8 cellular contexts compared by ENCODE assay signal in genomic region chr13:52235900-52236595, GRCh38.
A peak's percentile ranks its signal among the peaks of the same experiment; 100 is the strongest.
DNase-seq lines count a peak whose midpoint lies in the region; ATAC-seq and TF ChIP-seq lines count a peak whose summit lies in the region.
"Not testable (repeated sequence)": the region's sequence is repeated elsewhere in the genome, so short reads cannot be mapped to it uniquely, and the experiment has no call there.

No MANE protein-coding gene starts in this region.

- TF ChIP-seq CTCF in GM20000 (IDR thresholded peaks at IDR 0.05; ENCODE audit: extremely low read depth, missing control alignments) (peak; percentile 33), coronary artery (IDR thresholded peaks at IDR 0.05) (peak; percentile 47), left lung (IDR thresholded peaks at IDR 0.05) (peak; percentile 49 to 64)

- intact Hi-C loops in left lung (cut with DNase I) = not testable (repeated sequence)

- H3K27ac ChIP-seq in coronary artery, left lung: not testable (repeated sequence)

- not testable (repeated sequence) for H3K4me1 ChIP-seq in left lung

- H3K9me3 ChIP-seq in left lung = not testable (repeated sequence)

- DNase-seq in Caki2 (ENCODE audit: low read depth) (peak; percentile 21), NCI-H524 treated with DMSO at 0.1 percent for 48 hours (lab: John Stamatoyannopoulos, UW) (peak; percentile 10), left lung (peak in 1 of 2 donors; percentile 37)
- not testable (repeated sequence) for DNase-seq in GM20000 (ENCODE audit: low spot score); coronary artery (ENCODE audit: low spot score)
- peak; percentile 20 to 50 for DNase-seq in activated CD4-positive, alpha-beta T cell treated with anti-CD3 and anti-CD28 coated beads for 4 hours
- DNase-seq in stimulated activated CD4-positive, alpha-beta T cell treated with anti-CD3 and anti-CD28 coated beads, Interleukin-2, amount 100 ng/mL, for 48 hours = peak; percentile 30 to 49

- not testable (repeated sequence) for H3K36me3 ChIP-seq in left lung

- peak overlapping the region; percentile 44 for H3K4me3 ChIP-seq in coronary artery
- H3K4me3 ChIP-seq in left lung = not testable (repeated sequence)

- H3K27me3 ChIP-seq in left lung = not testable (repeated sequence)

- ATAC-seq in HG03521 (IDR thresholded peaks at IDR 0.05; ENCODE audit: unreplicated experiment) = peak; percentile 63
- peak; percentile 97 for ATAC-seq in left lung

- in situ Hi-C loops in Caki2 (cut with HindIII; ENCODE audit: low pct_unique_long_range_greater_than_20kb, low sequenced_read_pairs) = not testable (repeated sequence)
